In the genomic region with DNA sequence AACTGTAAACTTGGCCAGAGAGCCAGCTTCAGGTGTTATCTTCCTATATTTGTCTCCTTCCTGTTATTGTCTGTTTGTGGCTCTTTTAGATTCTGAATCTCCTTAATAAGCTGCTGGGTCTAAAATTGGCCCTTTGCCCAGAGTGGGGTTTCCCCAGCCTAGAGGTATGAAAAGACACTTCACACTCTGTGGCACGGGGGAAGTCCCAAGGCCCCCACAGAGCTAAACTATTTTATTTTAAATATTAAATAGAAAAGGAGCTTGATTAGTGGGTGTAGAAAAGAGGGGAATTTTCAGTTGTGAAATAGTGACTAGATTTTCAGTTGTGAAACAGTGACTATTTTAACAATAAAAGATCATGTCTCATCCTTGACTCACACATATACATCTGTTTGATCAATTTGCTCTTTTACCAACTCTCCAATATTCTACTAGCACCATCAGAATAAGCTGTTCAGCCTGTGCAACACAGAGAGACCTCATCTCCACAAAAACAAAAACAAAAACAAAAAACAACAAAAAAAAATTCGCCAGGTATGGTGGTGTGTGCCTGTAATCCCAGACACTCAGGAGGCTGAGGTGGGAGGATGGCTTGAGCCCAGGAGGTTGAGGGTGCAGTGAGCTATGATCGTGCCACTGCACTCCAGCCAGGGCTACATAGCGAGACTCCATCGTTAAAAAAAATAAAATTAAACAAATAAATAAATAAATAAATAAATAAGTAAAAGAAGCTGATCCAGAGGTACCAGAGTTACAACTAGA, we compare ENCODE assay signal across 8 cellular contexts. TPM values are rescaled to one million over a fixed set of nuclear protein-coding genes. Genes with fewer than 3 reads are reported as not detected.
DNase-seq lines count a peak whose midpoint lies in the region; ATAC-seq and TF ChIP-seq lines count a peak whose summit lies in the region.

No MANE protein-coding gene starts in this region.

- H3K4me3 Mint-ChIP-seq in CD4-positive, alpha-beta memory T cell, result peak overlapping the region in 5 of 8 donors; percentile 33 to 75 (median 66)
- H3K4me3 Mint-ChIP-seq in activated T-cell treated with anti-CD3 and anti-CD28 coated beads, Interleukin-2, amount 50 U/mL, for 24 hours, result peak overlapping the region; percentile 23

- 81 to 87% methylated on average over 5 of the region's 5 CpGs for WGBS in heart right ventricle, 2 donors

- CTCF ChIA-PET in CD4-positive, alpha-beta memory T cell (lab: Charles Lee; ENCODE audit: partially characterized antibody), result interaction anchor here (1.1 to 2.2 kb wide), 10 partner anchors 9 to 303 kb away, joined by 3 to 19 read pairs (median 4); a partner anchor contains a TSS

- H2AFZ ChIP-seq in KMS-11 (ENCODE audit: low read depth), result no peak overlapping the region

- peak overlapping the region; percentile 32 for H3K27ac ChIP-seq in CD4-positive, alpha-beta memory T cell (ENCODE audit: low read depth, low read length)
- H3K27ac ChIP-seq in KMS-11 (peak overlapping the region; percentile 60), heart right ventricle (no peak overlapping the region), uterus (no peak overlapping the region)

- H3K27ac Mint-ChIP-seq in CD4-positive, alpha-beta memory T cell, result peak overlapping the region; percentile 57 to 94 (median 79)
- peak overlapping the region; percentile 65 for H3K27ac Mint-ChIP-seq in activated T-cell treated with anti-CD3 and anti-CD28 coated beads, Interleukin-2, amount 50 U/mL, for 24 hours

- H3K27me3 Mint-ChIP-seq in CD4-positive, alpha-beta memory T cell, result no peaks in the 10 kb centered on the region
- H3K27me3 Mint-ChIP-seq in activated T-cell treated with anti-CD3 and anti-CD28 coated beads, Interleukin-2, amount 50 U/mL, for 24 hours, result peaks cover 3% of the 10 kb centered on the region

- H3K27me3 ChIP-seq in CD4-positive, alpha-beta memory T cell (ENCODE audit: insufficient read depth, low read length), result no peaks in the 10 kb centered on the region
- H3K27me3 ChIP-seq in KMS-11 (ENCODE audit: insufficient read depth, low read depth) (no peaks in the 10 kb centered on the region), heart right ventricle (no peaks in the 10 kb centered on the region), uterus (no peaks in the 10 kb centered on the region)

- no peaks in the 10 kb centered on the region for H3K36me3 ChIP-seq in CD4-positive, alpha-beta memory T cell (ENCODE audit: insufficient read depth, low read length)
- H3K36me3 ChIP-seq in KMS-11 (ENCODE audit: insufficient read depth) (no peaks in the 10 kb centered on the region), heart right ventricle (no peaks in the 10 kb centered on the region), uterus (no peaks in the 10 kb centered on the region)

- H3K9ac ChIP-seq in KMS-11, result no peak overlapping the region

- intact Hi-C loops in CD4-positive, alpha-beta memory T cell (cut with micrococcal nuclease), result loop anchor here (1.0 kb wide), 4 partner anchors 24 to 46 kb away; a partner anchor contains a TSS
- intact Hi-C loops in heart right ventricle (cut with DNase I), result no loop called here
- intact Hi-C loops in uterus (cut with DNase I; ENCODE audit: low total_unique reads), result no loop called here

- TF ChIP-seq POLR2A in uterus (IDR thresholded peaks at IDR 0.05), result no peak

- TF ChIP-seq CTCF in KMS-11 (conservative IDR thresholded peaks at IDR 0.05; ENCODE audit: low read depth, low read length), result no peak
- TF ChIP-seq CTCF in heart right ventricle (IDR thresholded peaks at IDR 0.05), result no peak
- TF ChIP-seq CTCF in uterus (IDR thresholded peaks at IDR 0.05), result no peak

- DNase-seq in CD4-positive, alpha-beta memory T cell, result peak; percentile 84 to 96 (median 90)
- peak; percentile 82 for DNase-seq in activated T-cell treated with anti-CD3 and anti-CD28 coated beads, Interleukin-2, amount 50 U/mL, for 24 hours
- DNase-seq in renal cortical epithelial cell (ENCODE audit: low read depth) (peak; percentile 81), heart right ventricle (no peak), uterus (no peak), cerebellar nuclear complex (lab: John Stamatoyannopoulos, UW) (no peak)

- H3K36me3 Mint-ChIP-seq in CD4-positive, alpha-beta memory T cell, result no peaks in the 10 kb centered on the region
- no peaks in the 10 kb centered on the region for H3K36me3 Mint-ChIP-seq in activated T-cell treated with anti-CD3 and anti-CD28 coated beads, Interleukin-2, amount 50 U/mL, for 24 hours (ENCODE audit: low read depth)

- POLR2A ChIA-PET in CD4-positive, alpha-beta memory T cell (lab: Charles Lee; ENCODE audit: partially characterized antibody), result interaction anchor here (0.6 to 2.8 kb wide), 13 partner anchors 12 to 560 kb away, joined by 3 to 32 read pairs (median 6); a partner anchor contains a TSS

- H3K4me2 ChIP-seq in KMS-11, result peak overlapping the region; percentile 82

- no peaks in the 10 kb centered on the region for H3K79me2 ChIP-seq in KMS-11 (ENCODE audit: insufficient read depth, low read depth)

- H3K4me1 Mint-ChIP-seq in CD4-positive, alpha-beta memory T cell, result peaks cover 13 to 20% (median 16%) of the 10 kb centered on the region in 4 donors
- peaks cover 41% of the 10 kb centered on the region for H3K4me1 Mint-ChIP-seq in activated T-cell treated with anti-CD3 and anti-CD28 coated beads, Interleukin-2, amount 50 U/mL, for 24 hours (ENCODE audit: low read depth)

- H3K4me1 ChIP-seq in CD4-positive, alpha-beta memory T cell (ENCODE audit: insufficient read depth, low read length), result peaks cover 20% of the 10 kb centered on the region
- H3K4me1 ChIP-seq in KMS-11 (ENCODE audit: low read depth, poor library complexity, severe bottlenecking) (peaks cover 40% of the 10 kb centered on the region), heart right ventricle (peaks cover 0 to 12% (median 0%) of the 10 kb centered on the region in 9 donors), uterus (no peaks in the 10 kb centered on the region)

- peaks cover 0 to 8% (median under 1%) of the 10 kb centered on the region in 8 donors for H3K9me3 Mint-ChIP-seq in CD4-positive, alpha-beta memory T cell
- H3K9me3 Mint-ChIP-seq in activated T-cell treated with anti-CD3 and anti-CD28 coated beads, Interleukin-2, amount 50 U/mL, for 24 hours, result peaks cover 8% of the 10 kb centered on the region

- no peak overlapping the region for H3K4me3 ChIP-seq in CD4-positive, alpha-beta memory T cell (ENCODE audit: low read length in 2 of 2)
- H3K4me3 ChIP-seq in KMS-11 (IDR thresholded peaks at IDR 0.05; ENCODE audit: insufficient read depth, low read depth, low read length) (no peak overlapping the region), heart right ventricle (no peak overlapping the region), uterus (no peak overlapping the region)

- H3K9me3 ChIP-seq in CD4-positive, alpha-beta memory T cell (ENCODE audit: control insufficient read depth in 1 of 2, low read length in 2 of 2), result no peaks in the 10 kb centered on the region
- H3K9me3 ChIP-seq in heart right ventricle, result peaks cover 0 to 7% (median 0%) of the 10 kb centered on the region in 11 donors
- H3K9me3 ChIP-seq in uterus, result no peaks in the 10 kb centered on the region

- ATAC-seq in GM21390 (IDR thresholded peaks at IDR 0.05; ENCODE audit: unreplicated experiment) (peak; percentile 91), heart right ventricle (no peak)

- no peaks in the 10 kb centered on the region for H4K20me1 ChIP-seq in KMS-11 (ENCODE audit: insufficient read depth)

RNA-seq across cellular contexts. Expression of a gene that starts 24.9 kb away (rescaled TPM):
- 10 to 100 TPM; 18.6 to 19.1 TPM for total RNA-seq in CD4-positive, alpha-beta memory T cell
- polyA plus RNA-seq in CD4-positive, alpha-beta memory T cell, result 1 to 10 TPM in 1 of 2 donors, under 1 TPM in 1; 1.00 to 4.7 TPM
- total RNA-seq in renal cortical epithelial cell (23.0 and 23.3 TPM in 2 replicates), heart right ventricle (10 to 100 TPM; 14.9 to 21.0 (median 17.5) TPM), uterus (10 to 100 TPM; 10.8 to 27.0 (median 18.9) TPM)
- 10 to 100 TPM in 1 of 2 donors, 1 to 10 TPM in 1; 5.1 to 14.6 TPM for polyA plus RNA-seq in heart right ventricle

RNA-seq across cellular contexts. Expression of a gene that starts 36.5 kb away (rescaled TPM):
- 1 to 10 TPM; 2.0 to 2.2 TPM for total RNA-seq in CD4-positive, alpha-beta memory T cell
- polyA plus RNA-seq in CD4-positive, alpha-beta memory T cell, result under 1 TPM in 1 of 2 donors, not detected in 1; 0.22 TPM
- total RNA-seq in renal cortical epithelial cell (0.17 and 0.40 TPM in 2 replicates), heart right ventricle (10 to 100 TPM in 1 of 10 donors, 1 to 10 TPM in 7, under 1 TPM in 2; 0.49 to 19.3 (median 3.6) TPM), uterus (1 to 10 TPM in 2 of 4 donors, under 1 TPM in 1, not detected in 1; 0.26 to 3.4 (median 1.5) TPM)
- polyA plus RNA-seq in heart right ventricle, result 1 to 10 TPM in 1 of 2 donors, under 1 TPM in 1; 0.99 to 2.2 TPM

Comparison
In these comparisons a context has a peak if more than half of its experiments do, and no peak if none do; other contexts are left out.
1. DNase-seq: peak in CD4-positive, alpha-beta memory T cell (5 of 5), activated T-cell treated with anti-CD3 and anti-CD28 coated beads, Interleukin-2, amount 50 U/mL, for 24 hours (single experiment) and renal cortical epithelial cell (single experiment); none in heart right ventricle (0 of 2), uterus (0 of 2) and cerebellar nuclear complex (0 of 2).
2. H3K27ac ChIP-seq: peak in CD4-positive, alpha-beta memory T cell (single experiment) and KMS-11 (single experiment); none in heart right ventricle (0 of 10) and uterus (0 of 2).